Comparison of ENCODE assay signal across 6 cellular contexts in the genomic region with DNA sequence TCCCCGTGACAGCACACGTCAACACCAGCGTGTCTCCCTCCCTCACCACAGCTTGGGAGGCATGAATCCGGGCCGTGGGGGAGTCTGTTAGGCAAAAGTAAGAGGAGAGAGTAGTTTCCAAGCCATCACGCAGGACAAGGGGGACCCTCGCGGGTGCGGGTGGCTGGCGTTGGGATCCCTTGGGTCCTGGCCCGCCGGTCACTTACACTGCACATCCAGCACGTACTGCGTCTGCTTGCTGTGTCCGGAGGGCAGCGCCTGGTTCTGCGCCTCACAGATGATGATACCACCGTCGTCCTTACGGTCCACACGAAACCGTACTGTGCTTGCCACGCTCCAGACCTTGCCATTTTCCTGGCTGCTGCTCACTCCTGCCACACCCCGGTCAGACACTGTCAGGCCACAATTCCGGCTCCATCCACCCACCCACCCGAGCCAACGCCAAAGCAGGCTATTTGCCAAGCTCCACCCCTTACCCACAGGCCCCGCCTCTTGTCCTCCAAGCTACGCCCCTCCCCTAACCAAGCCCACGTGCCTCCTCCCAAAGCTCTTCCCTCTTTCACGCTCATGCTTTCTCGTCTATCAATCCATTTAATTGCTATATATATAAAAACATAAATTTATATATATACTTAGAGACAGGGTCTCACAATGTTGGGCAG. TPM values are rescaled to one million over a fixed set of nuclear protein-coding genes. Genes with fewer than 3 reads are reported as not detected.
A peak's percentile ranks its signal among the peaks of the same experiment; 100 is the strongest.
DNase-seq lines count a peak whose midpoint lies in the region; ATAC-seq and TF ChIP-seq lines count a peak whose summit lies in the region.

No MANE protein-coding gene starts in this region.

- CTCF ChIA-PET in activated CD4-positive, alpha-beta memory T cell treated with anti-CD3 and anti-CD28 coated beads for 36 hours (lab: Charles Lee): interaction anchor here (0.6 to 2.0 kb wide), 6 partner anchors 14 to 186 kb away, joined by 3 to 11 read pairs (median 4); no protein-coding TSS in a partner anchor
- CTCF ChIA-PET in activated CD4-positive, alpha-beta memory T cell treated with anti-CD3 and anti-CD28 coated beads, Interleukin-2, amount 10 ng/mL, durations not matched to agents 7 days and 5 days (lab: Charles Lee): interaction anchor here (1.1 to 1.2 kb wide), 2 partner anchors 31 to 71 kb away, joined by 4 read pairs; no protein-coding TSS in a partner anchor
- CTCF ChIA-PET in WTC11 (lab: Charles Lee): interaction anchor here (0.6 to 3.6 kb wide), 14 partner anchors 10 to 148 kb away, joined by 3 to 18 read pairs (median 4); partner anchors contain the start of genes IRGQ, ZNF575 and ZNF576

- H3K36me3 ChIP-seq in neuronal stem cell (replicated peaks in 1 of 2; ENCODE audit: control insufficient read depth in 2 of 2, insufficient read depth in 2 of 2, low read length in 2 of 2): peaks cover 37 to 72% of the 10 kb centered on the region in 2 donors

- peak; percentile 59 for DNase-seq in activated CD4-positive, alpha-beta memory T cell treated with anti-CD3 and anti-CD28 coated beads for 36 hours
- DNase-seq in activated CD4-positive, alpha-beta memory T cell treated with anti-CD3 and anti-CD28 coated beads, Interleukin-2, amount 10 ng/mL, durations not matched to agents 7 days and 5 days: no peak
- DNase-seq in WTC11 (ENCODE audit: low spot score): peak; percentile 74
- DNase-seq in neuronal stem cell (ENCODE audit: low spot score): no peak
- DNase-seq in NCI-H1105 treated with DMSO at 0.1 percent for 48 hours (lab: John Stamatoyannopoulos, UW): no peak

- POLR2A ChIA-PET in activated CD4-positive, alpha-beta memory T cell treated with anti-CD3 and anti-CD28 coated beads for 36 hours (lab: Charles Lee): no interaction called here
- POLR2A ChIA-PET in activated CD4-positive, alpha-beta memory T cell treated with anti-CD3 and anti-CD28 coated beads, Interleukin-2, amount 10 ng/mL, durations not matched to agents 7 days and 5 days (lab: Charles Lee): interaction anchor here (1.0 kb wide), 1 partner anchor 15 kb away, joined by 3 read pairs; no protein-coding TSS in a partner anchor
- POLR2A ChIA-PET in WTC11 (lab: Charles Lee): interaction anchor here (0.6 kb wide), 1 partner anchor 107 kb away, joined by 3 read pairs; no protein-coding TSS in a partner anchor

- no peaks in the 10 kb centered on the region for H3K4me1 ChIP-seq in neuronal stem cell (ENCODE audit: control insufficient read depth in 2 of 2, insufficient read depth in 1 of 2, low read depth in 1 of 2, low read length in 2 of 2)

- no peak overlapping the region for H3K4me2 ChIP-seq in neuronal stem cell (ENCODE audit: insufficient read depth, low read length, poor library complexity, severe bottlenecking)

- H3K79me1 ChIP-seq in neuronal stem cell (ENCODE audit: low read depth, low read length): no peaks in the 10 kb centered on the region

- no peak overlapping the region for H3K4me3 ChIP-seq in neuronal stem cell (ENCODE audit: low read length in 2 of 2)

- peaks cover 10% of the 10 kb centered on the region for H3K4me1 Mint-ChIP-seq in activated CD4-positive, alpha-beta memory T cell treated with anti-CD3 and anti-CD28 coated beads for 36 hours (ENCODE audit: low read depth)
- H3K4me1 Mint-ChIP-seq in activated CD4-positive, alpha-beta memory T cell treated with anti-CD3 and anti-CD28 coated beads, Interleukin-2, amount 10 ng/mL, durations not matched to agents 7 days and 5 days: peaks cover 24% of the 10 kb centered on the region
- peaks cover 17% of the 10 kb centered on the region for H3K4me1 Mint-ChIP-seq in WTC11

- ATAC-seq in WTC11 (peak; percentile 66), HG03097 (IDR thresholded peaks at IDR 0.05; ENCODE audit: low FRiP score, unreplicated experiment) (no peak)

- no peak overlapping the region for H4K8ac ChIP-seq in neuronal stem cell (ENCODE audit: low read depth, low read length)

- intact Hi-C loops in activated CD4-positive, alpha-beta memory T cell treated with anti-CD3 and anti-CD28 coated beads for 36 hours (cut with micrococcal nuclease): no loop called here

- peak overlapping the region; percentile 65 for H3K18ac ChIP-seq in neuronal stem cell (ENCODE audit: low read length)

- H3K27me3 Mint-ChIP-seq in activated CD4-positive, alpha-beta memory T cell treated with anti-CD3 and anti-CD28 coated beads for 36 hours: peaks cover 8% of the 10 kb centered on the region
- peaks cover 14% of the 10 kb centered on the region for H3K27me3 Mint-ChIP-seq in activated CD4-positive, alpha-beta memory T cell treated with anti-CD3 and anti-CD28 coated beads, Interleukin-2, amount 10 ng/mL, durations not matched to agents 7 days and 5 days
- peaks cover 39% of the 10 kb centered on the region for H3K27me3 Mint-ChIP-seq in WTC11 (ENCODE audit: low read depth)

- peak overlapping the region; percentile 88 for H2BK12ac ChIP-seq in neuronal stem cell (ENCODE audit: low read length)

- H3K27ac Mint-ChIP-seq in activated CD4-positive, alpha-beta memory T cell treated with anti-CD3 and anti-CD28 coated beads for 36 hours: no peak overlapping the region
- H3K27ac Mint-ChIP-seq in activated CD4-positive, alpha-beta memory T cell treated with anti-CD3 and anti-CD28 coated beads, Interleukin-2, amount 10 ng/mL, durations not matched to agents 7 days and 5 days: no peak overlapping the region
- no peak overlapping the region for H3K27ac Mint-ChIP-seq in WTC11

- no peak overlapping the region for H3K4ac ChIP-seq in neuronal stem cell (ENCODE audit: low read length)

- TF ChIP-seq CTCF in WTC11 (IDR thresholded peaks at IDR 0.05): no peak

- H3K27ac ChIP-seq in neuronal stem cell (replicated peaks; ENCODE audit: low read length): no peak overlapping the region

- H2BK120ac ChIP-seq in neuronal stem cell (ENCODE audit: low read depth, low read length): no peak overlapping the region

- no peak overlapping the region for H2BK15ac ChIP-seq in neuronal stem cell (ENCODE audit: low read length)

- H3K4me3 Mint-ChIP-seq in activated CD4-positive, alpha-beta memory T cell treated with anti-CD3 and anti-CD28 coated beads for 36 hours: no peak overlapping the region
- no peak overlapping the region for H3K4me3 Mint-ChIP-seq in activated CD4-positive, alpha-beta memory T cell treated with anti-CD3 and anti-CD28 coated beads, Interleukin-2, amount 10 ng/mL, durations not matched to agents 7 days and 5 days
- H3K4me3 Mint-ChIP-seq in WTC11: no peak overlapping the region

- H3K27me3 ChIP-seq in neuronal stem cell (ENCODE audit: control insufficient read depth in 3 of 3, insufficient read depth in 3 of 3, low read depth in 1 of 3, low read length in 3 of 3): no peaks in the 10 kb centered on the region

- H3K23ac ChIP-seq in neuronal stem cell (ENCODE audit: low read depth, low read length, poor library complexity): peak overlapping the region; percentile 60

- no CpG with 5 or more reads among the region's 32 CpGs for WGBS in neuronal stem cell (ENCODE audit: extremely low coverage in 2 of 2, insufficient read length in 2 of 2, insufficient replicate concordance in 1 of 2), 2 donors

- H2BK5ac ChIP-seq in neuronal stem cell (ENCODE audit: low read length): no peak overlapping the region

- H3K36me3 Mint-ChIP-seq in activated CD4-positive, alpha-beta memory T cell treated with anti-CD3 and anti-CD28 coated beads for 36 hours: no peaks in the 10 kb centered on the region
- H3K36me3 Mint-ChIP-seq in activated CD4-positive, alpha-beta memory T cell treated with anti-CD3 and anti-CD28 coated beads, Interleukin-2, amount 10 ng/mL, durations not matched to agents 7 days and 5 days (ENCODE audit: low read depth): no peaks in the 10 kb centered on the region
- no peaks in the 10 kb centered on the region for H3K36me3 Mint-ChIP-seq in WTC11

- H2AFZ ChIP-seq in neuronal stem cell (ENCODE audit: low read length): no peak overlapping the region

- peak overlapping the region; percentile 76 for H3K14ac ChIP-seq in neuronal stem cell (ENCODE audit: low read length)

- H4K91ac ChIP-seq in neuronal stem cell (ENCODE audit: low read depth, low read length, poor library complexity): no peak overlapping the region

- peak overlapping the region; percentile 25 for H2AK5ac ChIP-seq in neuronal stem cell (ENCODE audit: low read depth, low read length)

- peaks cover 0 to 2% of the 10 kb centered on the region in 2 donors for H3K9me3 ChIP-seq in neuronal stem cell (replicated peaks in 1 of 2; ENCODE audit: control insufficient read depth in 2 of 2, insufficient read depth in 1 of 2, low read depth in 1 of 2, low read length in 2 of 2)

- no peaks in the 10 kb centered on the region for H3K9me3 Mint-ChIP-seq in activated CD4-positive, alpha-beta memory T cell treated with anti-CD3 and anti-CD28 coated beads for 36 hours
- no peaks in the 10 kb centered on the region for H3K9me3 Mint-ChIP-seq in activated CD4-positive, alpha-beta memory T cell treated with anti-CD3 and anti-CD28 coated beads, Interleukin-2, amount 10 ng/mL, durations not matched to agents 7 days and 5 days
- H3K9me3 Mint-ChIP-seq in WTC11: no peaks in the 10 kb centered on the region

- no peak overlapping the region for H3K9ac ChIP-seq in neuronal stem cell (ENCODE audit: low read depth, low read length, poor library complexity)

RNA-seq across cellular contexts. Expression of gene ZNF428, which starts 6.6 kb away (rescaled TPM):
- 10 to 100 TPM; 11.7 to 12.5 TPM for total RNA-seq in activated CD4-positive, alpha-beta memory T cell treated with anti-CD3 and anti-CD28 coated beads for 36 hours
- total RNA-seq in activated CD4-positive, alpha-beta memory T cell treated with anti-CD3 and anti-CD28 coated beads, Interleukin-2, amount 10 ng/mL, durations not matched to agents 7 days and 5 days: 10 to 100 TPM; 19.7 to 20.6 TPM
- total RNA-seq in WTC11 (2021): 19.2 to 20.1 TPM (median 20.0 TPM) in 3 replicates
- polyA plus RNA-seq in neuronal stem cell (2013, experiment 1 of 2): 35.6 TPM
- 32.7 TPM for polyA plus RNA-seq in neuronal stem cell (2013, experiment 2 of 2)

RNA-seq across cellular contexts. Expression of gene CADM4, which starts 13.6 kb away (rescaled TPM):
- under 1 TPM; 0.39 to 0.57 TPM for total RNA-seq in activated CD4-positive, alpha-beta memory T cell treated with anti-CD3 and anti-CD28 coated beads for 36 hours
- under 1 TPM; 0.43 to 0.60 TPM for total RNA-seq in activated CD4-positive, alpha-beta memory T cell treated with anti-CD3 and anti-CD28 coated beads, Interleukin-2, amount 10 ng/mL, durations not matched to agents 7 days and 5 days
- total RNA-seq in WTC11 (2021): 12.2 to 13.3 TPM (median 12.4 TPM) in 3 replicates
- polyA plus RNA-seq in neuronal stem cell (2013, experiment 1 of 2): 55.1 TPM
- 63.7 TPM for polyA plus RNA-seq in neuronal stem cell (2013, experiment 2 of 2)

RNA-seq across cellular contexts. Expression of gene SRRM5, which starts 14.2 kb away (rescaled TPM):
- under 1 TPM; 0.39 to 0.59 TPM for total RNA-seq in activated CD4-positive, alpha-beta memory T cell treated with anti-CD3 and anti-CD28 coated beads for 36 hours
- under 1 TPM; 0.28 to 0.45 TPM for total RNA-seq in activated CD4-positive, alpha-beta memory T cell treated with anti-CD3 and anti-CD28 coated beads, Interleukin-2, amount 10 ng/mL, durations not matched to agents 7 days and 5 days
- 0.34 to 0.44 TPM (median 0.42 TPM) in 3 replicates for total RNA-seq in WTC11 (2021)
- 0.20 TPM for polyA plus RNA-seq in neuronal stem cell (2013, experiment 1 of 2)
- 0.26 TPM for polyA plus RNA-seq in neuronal stem cell (2013, experiment 2 of 2)

RNA-seq across cellular contexts. Expression of gene ZNF576, which starts 29.7 kb away (rescaled TPM):
- total RNA-seq in activated CD4-positive, alpha-beta memory T cell treated with anti-CD3 and anti-CD28 coated beads for 36 hours: 10 to 100 TPM; 12.6 to 14.1 TPM
- 10 to 100 TPM; 13.2 to 13.5 TPM for total RNA-seq in activated CD4-positive, alpha-beta memory T cell treated with anti-CD3 and anti-CD28 coated beads, Interleukin-2, amount 10 ng/mL, durations not matched to agents 7 days and 5 days
- 15.9 to 18.5 TPM (median 16.5 TPM) in 3 replicates for total RNA-seq in WTC11 (2021)
- polyA plus RNA-seq in neuronal stem cell (2013, experiment 1 of 2): 12.5 TPM
- polyA plus RNA-seq in neuronal stem cell (2013, experiment 2 of 2): 12.1 TPM

RNA-seq across cellular contexts. Expression of gene IRGQ, which starts 30.1 kb away (rescaled TPM):
- total RNA-seq in activated CD4-positive, alpha-beta memory T cell treated with anti-CD3 and anti-CD28 coated beads for 36 hours: 10 to 100 TPM; 18.3 to 19.9 TPM
- total RNA-seq in activated CD4-positive, alpha-beta memory T cell treated with anti-CD3 and anti-CD28 coated beads, Interleukin-2, amount 10 ng/mL, durations not matched to agents 7 days and 5 days: 10 to 100 TPM; 15.3 to 16.5 TPM
- 33.6 to 38.1 TPM (median 35.5 TPM) in 3 replicates for total RNA-seq in WTC11 (2021)
- 8.3 TPM for polyA plus RNA-seq in neuronal stem cell (2013, experiment 1 of 2)
- 8.4 TPM for polyA plus RNA-seq in neuronal stem cell (2013, experiment 2 of 2)

Comparison
In these comparisons a context has a peak if more than half of its experiments do, and no peak if none do; other contexts are left out.
1. DNase-seq: peak in activated CD4-positive, alpha-beta memory T cell treated with anti-CD3 and anti-CD28 coated beads for 36 hours (single experiment) and WTC11 (single experiment); none in activated CD4-positive, alpha-beta memory T cell treated with anti-CD3 and anti-CD28 coated beads, Interleukin-2, amount 10 ng/mL, durations not matched to agents 7 days and 5 days (single experiment), neuronal stem cell (single experiment) and NCI-H1105 treated with DMSO at 0.1 percent for 48 hours (single experiment).